1 cellular context compared by ENCODE assay signal in the genomic region with DNA sequence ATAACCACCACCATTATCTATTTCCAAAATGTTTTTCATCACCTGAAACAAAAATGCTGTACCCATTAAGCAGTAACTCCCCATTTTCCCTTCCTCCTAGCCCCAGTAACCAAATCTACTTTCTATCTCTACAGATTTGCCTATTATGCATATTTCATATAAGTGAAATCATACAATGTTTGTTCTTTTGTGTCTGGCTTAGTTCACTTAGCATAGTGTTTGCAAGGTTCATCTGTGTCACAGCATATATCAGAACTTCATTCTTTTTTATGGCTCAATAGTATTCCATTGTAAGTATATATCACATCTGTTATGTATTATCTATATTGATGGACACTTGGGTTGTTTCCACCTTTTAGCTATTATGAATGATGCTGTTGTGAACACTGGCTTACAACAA.
TF ChIP-seq lines count a peak whose summit lies in the region.

No MANE protein-coding gene starts in this region.

TF ChIP-seq in HepG2, 621 proteins besides CTCF, POLR2A, EP300 and RAD21:
- TF ChIP-seq TEAD2 (CRISPR knock-in tag; IDR thresholded peaks at IDR 0.05), result no peak
- no peak for TF ChIP-seq ZNF12 (CRISPR knock-in tag; IDR thresholded peaks at IDR 0.05)
- peak; percentile 44; the same call in 1 of the 2 replicates for TF ChIP-seq MAFF (IDR thresholded peaks at IDR 0.05; ENCODE audit: low read depth, low read length)
- TF ChIP-seq, protein P1, sequence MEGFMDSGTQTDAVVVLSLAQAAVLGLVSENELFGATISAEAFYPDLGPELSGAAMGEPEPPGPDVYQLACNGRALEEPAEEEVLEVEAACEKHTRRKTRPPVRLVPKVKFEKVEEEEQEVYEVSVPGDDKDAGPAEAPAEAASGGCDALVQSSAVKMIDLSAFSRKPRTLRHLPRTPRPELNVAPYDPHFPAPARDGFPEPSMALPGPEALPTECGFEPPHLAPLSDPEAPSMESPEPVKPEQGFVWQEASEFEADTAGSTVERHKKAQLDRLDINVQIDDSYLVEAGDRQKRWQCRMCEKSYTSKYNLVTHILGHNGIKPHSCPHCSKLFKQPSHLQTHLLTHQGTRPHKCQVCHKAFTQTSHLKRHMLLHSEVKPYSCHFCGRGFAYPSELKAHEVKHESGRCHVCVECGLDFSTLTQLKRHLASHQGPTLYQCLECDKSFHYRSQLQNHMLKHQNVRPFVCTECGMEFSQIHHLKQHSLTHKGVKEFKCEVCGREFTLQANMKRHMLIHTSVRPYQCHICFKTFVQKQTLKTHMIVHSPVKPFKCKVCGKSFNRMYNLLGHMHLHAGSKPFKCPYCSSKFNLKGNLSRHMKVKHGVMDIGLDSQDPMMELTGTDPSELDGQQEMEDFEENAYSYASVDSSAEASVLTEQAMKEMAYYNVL (CRISPR knock-in tag; IDR thresholded peaks at IDR 0.05; ENCODE audit: borderline replicate concordance), result no peak
- no peak for TF ChIP-seq KLF12 (CRISPR knock-in tag; IDR thresholded peaks at IDR 0.05; ENCODE audit: borderline replicate concordance)
- TF ChIP-seq ZNF235 (CRISPR knock-in tag; IDR thresholded peaks at IDR 0.05; ENCODE audit: borderline replicate concordance), result no peak
- peak; percentile 46 to 54; a peak in 3 of 4 replicates for TF ChIP-seq MAFK (conservative IDR thresholded peaks at IDR 0.05 in 1 of 2, IDR thresholded peaks at IDR 0.05 in 1 of 2; ENCODE audit: low read length in 2 of 2)
